1 cellular context compared by ENCODE assay signal in genomic region chr12:95764848-95765247, GRCh38.
TF ChIP-seq lines count a peak whose summit lies in the region.

No MANE protein-coding gene starts in this region.

TF ChIP-seq in A549, 52 proteins besides CTCF, POLR2A, EP300 and RAD21 (continued from another document):
- no peak for TF ChIP-seq PBX3 (IDR thresholded peaks at IDR 0.05)
- TF ChIP-seq CHD2 (IDR thresholded peaks at IDR 0.05; ENCODE audit: low read length, partially characterized antibody) = no peak
- no peak for TF ChIP-seq FOSL2 (IDR thresholded peaks at IDR 0.05)
- TF ChIP-seq FOSL2 (CRISPR knock-in tag; IDR thresholded peaks at IDR 0.05) = no peak
- TF ChIP-seq ATOH8 (CRISPR knock-in tag; IDR thresholded peaks at IDR 0.05; ENCODE audit: low read depth) = no peak
